Comparison of ENCODE assay signal across 7 cellular contexts in genomic region chr1:166602801-166603200, GRCh38.
DNase-seq lines count a peak whose midpoint lies in the region; ATAC-seq, FAIRE-seq and TF ChIP-seq lines count a peak whose summit lies in the region.
"Not testable (repeated sequence)": the region's sequence is repeated elsewhere in the genome, so short reads cannot be mapped to it uniquely, and the experiment has no call there.

No MANE protein-coding gene starts in this region.

- not testable (repeated sequence) for H3K9ac ChIP-seq in PC-3 (ENCODE audit: low read length); kidney (ENCODE audit: low read length in 2 of 2)

- not testable (repeated sequence) for H2AFZ ChIP-seq in PC-3 (ENCODE audit: low read length); PC-9

- POLR2A ChIA-PET in PC-3 (lab: Charles Lee; ENCODE audit: unreplicated experiment); WTC11 (lab: Charles Lee): not testable (repeated sequence)
- POLR2A ChIA-PET in PC-9 (lab: Charles Lee; ENCODE audit: unreplicated experiment) = interaction anchor here (0.6 kb wide), 1 partner anchor 16 kb away, joined by 12 read pairs; no protein-coding TSS in a partner anchor

- not testable (repeated sequence) for H3K9me3 ChIP-seq in PC-3 (ENCODE audit: low read length); PC-9 (ENCODE audit: insufficient read depth, low read depth); kidney (ENCODE audit: control insufficient read depth in 1 of 2, low read length in 2 of 2)

- not testable (repeated sequence) for H3K36me3 Mint-ChIP-seq in WTC11

- H3K27ac Mint-ChIP-seq in WTC11 = not testable (repeated sequence)

- FAIRE-seq in TTC549 (lab: Jason Lieb, UNC) (peak; percentile 56), endometrium (lab: Jason Lieb, UNC) (peak; percentile 35), frontal cortex (lab: Jason Lieb, UNC) (peak; percentile 87), kidney (lab: Jason Lieb, UNC) (peak; percentile 29)

- CTCF ChIA-PET in PC-3 (lab: Charles Lee); PC-9 (lab: Charles Lee); WTC11 (lab: Charles Lee): not testable (repeated sequence)

- H3K79me2 ChIP-seq in PC-3 (ENCODE audit: low read length); PC-9 (ENCODE audit: low read depth): not testable (repeated sequence)

- peaks cover 22% of the 10 kb centered on the region for H3K4me1 ChIP-seq in PC-3 (ENCODE audit: insufficient read depth, low read length)
- H3K4me1 ChIP-seq in PC-9 (replicated peaks; ENCODE audit: insufficient read depth) = peaks cover 36% of the 10 kb centered on the region
- H3K4me1 ChIP-seq in kidney (ENCODE audit: control insufficient read depth in 1 of 2, insufficient read depth in 1 of 2, low read depth in 1 of 2, low read length in 2 of 2) = not testable (repeated sequence)

- peaks cover 13% of the 10 kb centered on the region for H3K9me3 Mint-ChIP-seq in WTC11

- not testable (repeated sequence) for ATAC-seq in PC-3, WTC11

- not testable (repeated sequence) for TF ChIP-seq CTCF in PC-3 (conservative IDR thresholded peaks at IDR 0.05; ENCODE audit: low read depth, low read length); PC-9 (conservative IDR thresholded peaks at IDR 0.05); WTC11 (IDR thresholded peaks at IDR 0.05); kidney (IDR thresholded peaks at IDR 0.05; ENCODE audit: borderline replicate concordance, extremely low read depth, insufficient read depth)

- H3K4me3 ChIP-seq in PC-3 (ENCODE audit: low read length); PC-9; kidney (ENCODE audit: low read length in 2 of 2): not testable (repeated sequence)

- H3K4me3 Mint-ChIP-seq in WTC11 = not testable (repeated sequence)

- H3K4me2 ChIP-seq in PC-3 (ENCODE audit: low read length) (peak overlapping the region; percentile 55; the same call in 1 of the 2 replicates), PC-9 (peak overlapping the region; percentile 55)

- not testable (repeated sequence) for H3K36me3 ChIP-seq in PC-3 (ENCODE audit: low read depth, low read length); PC-9 (ENCODE audit: low read depth); kidney (ENCODE audit: control insufficient read depth in 1 of 2, insufficient read depth in 2 of 2, low read length in 2 of 2)

- not testable (repeated sequence) for H3K27me3 Mint-ChIP-seq in WTC11 (ENCODE audit: low read depth)

- not testable (repeated sequence) for H3K27ac ChIP-seq in PC-3 (ENCODE audit: low read length); kidney (ENCODE audit: low read depth in 2 of 2, low read length in 2 of 2)
- H3K27ac ChIP-seq in PC-9 = 0 out of 2 replicates have a peak overlapping the region, but pooled peaks have one; percentile 22

- H3K9me2 ChIP-seq in PC-3 (replicated peaks; ENCODE audit: low read length); PC-9 (ENCODE audit: insufficient read depth): not testable (repeated sequence)

- H3K4me1 Mint-ChIP-seq in WTC11 = not testable (repeated sequence)

- intact Hi-C loops in PC-3 (cut with micrococcal nuclease); PC-9 (cut with micrococcal nuclease; ENCODE audit: unreplicated experiment); kidney (cut with DNase I): not testable (repeated sequence)

- DNase-seq in PC-3; PC-9; WTC11 (ENCODE audit: low spot score); frontal cortex (ENCODE audit: low spot score in 2 of 2); kidney: not testable (repeated sequence)

- H4K20me1 ChIP-seq in PC-3 (ENCODE audit: low read length); PC-9 (ENCODE audit: insufficient read depth): not testable (repeated sequence)

- H3K27me3 ChIP-seq in PC-3 (ENCODE audit: low read length); PC-9 (ENCODE audit: insufficient read depth, low read depth): not testable (repeated sequence)

- BruUV-seq in PC-3 (replicated peaks; lab: Mats Ljungman, UMichigan); PC-9 (replicated peaks; lab: Mats Ljungman, UMichigan): not testable (repeated sequence)

- not testable (repeated sequence) for H3F3A ChIP-seq in PC-3 (ENCODE audit: low read length, unreplicated experiment)
- H3F3A ChIP-seq in PC-9 (ENCODE audit: insufficient read depth, low read depth) = peaks cover 17% of the 10 kb centered on the region

TF ChIP-seq in WTC11, 78 proteins besides CTCF, POLR2A, EP300 and RAD21:
- TF ChIP-seq HMGA2 (CRISPR knock-in tag; IDR thresholded peaks at IDR 0.05) = peak; percentile 94
